ENCODE assay signal across 9 cellular contexts in the genomic region with DNA sequence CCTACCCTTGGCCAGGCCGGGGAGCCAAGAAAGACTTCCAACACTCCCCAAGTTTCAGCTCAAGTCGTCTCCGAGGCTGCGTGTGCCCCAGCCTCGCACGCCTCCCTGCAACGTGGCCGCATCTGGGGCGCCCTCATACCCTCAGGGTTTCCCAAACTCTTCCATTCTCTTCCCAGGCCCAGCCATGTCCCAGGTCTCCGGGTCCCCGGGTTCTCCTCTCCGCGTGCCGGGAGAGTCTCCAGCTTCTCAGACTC. TPM values are rescaled to one million over a fixed set of nuclear protein-coding genes. Genes with fewer than 3 reads are reported as not detected.
DNase-seq lines count a peak whose midpoint lies in the region; ATAC-seq and FAIRE-seq lines count a peak whose summit lies in the region.
"Had no signal": no experiment of that assay in that cellular context is flagged by ENCODE, and none has a peak within 500 bp of the region (broad histone marks: within the 10 kb centered on the region; RNA-seq: fewer than 3 reads in every experiment).

No MANE protein-coding gene starts in this region.

- CTCF ChIA-PET in activated CD4-positive, alpha-beta T cell treated with anti-CD3 and anti-CD28 coated beads for 36 hours (lab: Charles Lee), result no interaction called here
- CTCF ChIA-PET in activated CD4-positive, alpha-beta memory T cell treated with anti-CD3 and anti-CD28 coated beads for 36 hours (lab: Charles Lee), result interaction anchor here (0.7 kb wide), 1 partner anchor 532 kb away, joined by 3 read pairs; no protein-coding TSS in a partner anchor

- peaks cover 26% of the 10 kb centered on the region for H3K4me1 Mint-ChIP-seq in activated CD4-positive, alpha-beta T cell treated with anti-CD3 and anti-CD28 coated beads for 36 hours
- peaks cover 29% of the 10 kb centered on the region for H3K4me1 Mint-ChIP-seq in activated CD4-positive, alpha-beta memory T cell treated with anti-CD3 and anti-CD28 coated beads for 36 hours (ENCODE audit: low read depth)

- no peak for FAIRE-seq in GM19239 (lab: Jason Lieb, UNC)
- FAIRE-seq: endometrium had no signal

- peak overlapping the region; percentile 81 for H3K9ac ChIP-seq in iPS-15b (ENCODE audit: low read depth, low read length)
- H3K9ac ChIP-seq in subcutaneous abdominal adipose tissue (ENCODE audit: low read length in 5 of 5), result peak overlapping the region in 3 of 5 donors; percentile 10 to 75 (median 58)

- no peaks in the 10 kb centered on the region for H3K27me3 Mint-ChIP-seq in activated CD4-positive, alpha-beta T cell treated with anti-CD3 and anti-CD28 coated beads for 36 hours
- H3K27me3 Mint-ChIP-seq in activated CD4-positive, alpha-beta memory T cell treated with anti-CD3 and anti-CD28 coated beads for 36 hours, result no peaks in the 10 kb centered on the region

- peaks cover 10% of the 10 kb centered on the region for H3K36me3 Mint-ChIP-seq in activated CD4-positive, alpha-beta T cell treated with anti-CD3 and anti-CD28 coated beads for 36 hours (ENCODE audit: low read depth)
- H3K36me3 Mint-ChIP-seq in activated CD4-positive, alpha-beta memory T cell treated with anti-CD3 and anti-CD28 coated beads for 36 hours, result peaks cover 5% of the 10 kb centered on the region

- H3K27ac ChIP-seq in subcutaneous abdominal adipose tissue (ENCODE audit: low read depth, low read length), result no peak overlapping the region

- intact Hi-C loops in activated CD4-positive, alpha-beta T cell treated with anti-CD3 and anti-CD28 coated beads for 36 hours (cut with DNase I, micrococcal nuclease), result loop anchor here (1.0 to 10.0 kb wide), 6 partner anchors 22 to 465 kb away; a partner anchor contains a TSS
- intact Hi-C loops in activated CD4-positive, alpha-beta memory T cell treated with anti-CD3 and anti-CD28 coated beads for 36 hours (cut with micrococcal nuclease), result loop anchor here (1.0 to 5.0 kb wide), 6 partner anchors 36 to 460 kb away; a partner anchor contains a TSS

- H3K36me3 ChIP-seq in iPS-15b (ENCODE audit: control insufficient read depth, insufficient read depth, low read length) (no peaks in the 10 kb centered on the region), subcutaneous abdominal adipose tissue (ENCODE audit: control insufficient read depth in 5 of 5, insufficient read depth in 5 of 5, low read length in 5 of 5) (no peaks in the 10 kb centered on the region)

- H3K27me3 ChIP-seq in iPS-15b (ENCODE audit: control insufficient read depth, insufficient read depth, low read length) (peaks cover 12% of the 10 kb centered on the region), subcutaneous abdominal adipose tissue (ENCODE audit: control insufficient read depth in 5 of 5, insufficient read depth in 4 of 5, low read length in 5 of 5) (peaks cover 0 to 11% (median 11%) of the 10 kb centered on the region in 5 donors)

- H3K4me3 ChIP-seq in iPS-15b (ENCODE audit: low read depth, low read length) (peak overlapping the region; percentile 95), subcutaneous abdominal adipose tissue (ENCODE audit: low read depth in 1 of 5, low read length in 5 of 5) (peak overlapping the region in 4 of 5 donors; percentile 59 to 72 (median 68))

- POLR2A ChIA-PET in activated CD4-positive, alpha-beta T cell treated with anti-CD3 and anti-CD28 coated beads for 36 hours (lab: Charles Lee), result no interaction called here
- POLR2A ChIA-PET in activated CD4-positive, alpha-beta memory T cell treated with anti-CD3 and anti-CD28 coated beads for 36 hours (lab: Charles Lee), result interaction anchor here (0.7 to 0.9 kb wide), 3 partner anchors 10 to 194 kb away, joined by 3 read pairs; no protein-coding TSS in a partner anchor

- H3K9me3 Mint-ChIP-seq in activated CD4-positive, alpha-beta T cell treated with anti-CD3 and anti-CD28 coated beads for 36 hours (ENCODE audit: low read depth), result no peaks in the 10 kb centered on the region
- H3K9me3 Mint-ChIP-seq in activated CD4-positive, alpha-beta memory T cell treated with anti-CD3 and anti-CD28 coated beads for 36 hours, result no peaks in the 10 kb centered on the region

- no peak for DNase-seq in activated CD4-positive, alpha-beta T cell treated with anti-CD3 and anti-CD28 coated beads for 36 hours
- no peak for DNase-seq in activated CD4-positive, alpha-beta T cell treated with anti-CD3 and anti-CD28 coated beads, Interleukin-2, amount 50 U/mL, for 48 hours
- no peak for DNase-seq in activated CD4-positive, alpha-beta memory T cell treated with anti-CD3 and anti-CD28 coated beads for 36 hours
- DNase-seq in NCI-H1105 treated with DMSO at 0.1 percent for 48 hours (lab: John Stamatoyannopoulos, UW) (no peak), GM19239 (ENCODE audit: insufficient read length, low spot score) (no peak)

- H3K9me3 ChIP-seq in iPS-15b (ENCODE audit: control insufficient read depth, insufficient read depth, low read length) (no peaks in the 10 kb centered on the region), subcutaneous abdominal adipose tissue (ENCODE audit: control insufficient read depth in 5 of 5, low read length in 5 of 5) (no peaks in the 10 kb centered on the region)

- peak overlapping the region; percentile 88 for H3K4me3 Mint-ChIP-seq in activated CD4-positive, alpha-beta T cell treated with anti-CD3 and anti-CD28 coated beads for 36 hours
- H3K4me3 Mint-ChIP-seq in activated CD4-positive, alpha-beta memory T cell treated with anti-CD3 and anti-CD28 coated beads for 36 hours, result peak overlapping the region; percentile 85

- peaks cover 12% of the 10 kb centered on the region for H3K4me1 ChIP-seq in iPS-15b (ENCODE audit: control insufficient read depth, insufficient read depth, low read length)
- peaks cover 0 to 19% (median 13%) of the 10 kb centered on the region in 5 donors for H3K4me1 ChIP-seq in subcutaneous abdominal adipose tissue (ENCODE audit: control insufficient read depth in 5 of 5, insufficient read depth in 5 of 5, low read length in 5 of 5)

- peak; percentile 10 for ATAC-seq in activated CD4-positive, alpha-beta T cell treated with anti-CD3 and anti-CD28 coated beads for 36 hours
- ATAC-seq in HG02870 (IDR thresholded peaks at IDR 0.05; ENCODE audit: unreplicated experiment), result peak; percentile 13

- H3K27ac Mint-ChIP-seq in activated CD4-positive, alpha-beta T cell treated with anti-CD3 and anti-CD28 coated beads for 36 hours, result peak overlapping the region; percentile 93
- peak overlapping the region; percentile 94 for H3K27ac Mint-ChIP-seq in activated CD4-positive, alpha-beta memory T cell treated with anti-CD3 and anti-CD28 coated beads for 36 hours

RNA-seq across cellular contexts. Expression of a gene that starts 0.3 kb away (rescaled TPM):
- total RNA-seq in activated CD4-positive, alpha-beta T cell treated with anti-CD3 and anti-CD28 coated beads for 36 hours, result 10 to 100 TPM; 72.7 to 93.6 TPM
- 10 to 100 TPM; 60.9 to 64.0 TPM for total RNA-seq in activated CD4-positive, alpha-beta memory T cell treated with anti-CD3 and anti-CD28 coated beads for 36 hours
